In the genomic region with DNA sequence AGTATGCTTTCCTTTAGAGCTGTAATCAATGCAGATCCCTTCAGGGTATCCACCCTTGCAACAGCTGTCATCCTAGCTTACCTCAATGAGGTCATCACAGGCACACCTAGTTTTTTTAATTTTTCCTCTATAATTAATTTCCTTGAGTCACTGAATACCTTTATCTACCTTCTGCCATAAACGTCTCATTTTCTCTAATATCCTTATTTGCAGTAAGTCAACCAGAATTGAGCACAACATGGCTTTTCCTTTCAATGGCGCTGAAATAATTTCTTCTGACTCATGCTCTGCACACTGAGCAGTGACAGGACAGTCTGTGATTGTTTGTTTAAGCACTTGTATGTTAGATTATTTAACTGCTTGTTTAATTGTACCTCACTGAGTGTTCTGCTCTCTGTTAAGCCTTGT, we compare ENCODE assay signal across 14 cellular contexts. TPM values are rescaled to one million over a fixed set of nuclear protein-coding genes. Genes with fewer than 3 reads are reported as not detected.
DNase-seq lines count a peak whose midpoint lies in the region; ATAC-seq, FAIRE-seq and TF ChIP-seq lines count a peak whose summit lies in the region.
"Had no signal": no experiment of that assay in that cellular context is flagged by ENCODE, and none has a peak within 500 bp of the region (broad histone marks: within the 10 kb centered on the region; RNA-seq: fewer than 3 reads in every experiment).

No MANE protein-coding gene starts in this region.

- no peaks in the 10 kb centered on the region for H3K27me3 ChIP-seq in pancreas

- no peak for FAIRE-seq in pancreas (lab: Jason Lieb, UNC)
- FAIRE-seq: D721Med had no signal

- H3K9me3 ChIP-seq in pancreas = no peaks in the 10 kb centered on the region

- peaks cover 21% of the 10 kb centered on the region for H3K4me1 Mint-ChIP-seq in chondrocyte (ENCODE audit: low read depth)
- H3K4me1 Mint-ChIP-seq: T-helper 17 cell had no signal

- intact Hi-C loops in pancreas (cut with DNase I) = no loop called here

- H3K36me3 Mint-ChIP-seq in chondrocyte (ENCODE audit: low read depth) = no peaks in the 10 kb centered on the region

- H3K4me3 Mint-ChIP-seq in chondrocyte (ENCODE audit: unreplicated experiment) = no peak overlapping the region
- H3K4me3 Mint-ChIP-seq: stimulated activated naive CD8-positive, alpha-beta T cell treated with anti-CD3 and anti-CD28 coated beads, Interleukin-15, Interleukin-2, amounts not matched to agents 100 ng/mL and 50 ng/mL, for 24 hours; T-helper 17 cell had no signal

- TF ChIP-seq CTCF in chondrocyte (IDR thresholded peaks at IDR 0.05) = no peak
- TF ChIP-seq CTCF in pancreas (IDR thresholded peaks at IDR 0.05) = no peak

- H3K27ac Mint-ChIP-seq in chondrocyte (ENCODE audit: unreplicated experiment) = peak overlapping the region; percentile 47
- H3K27ac Mint-ChIP-seq: stimulated activated naive CD8-positive, alpha-beta T cell treated with anti-CD3 and anti-CD28 coated beads, Interleukin-15, Interleukin-2, amounts not matched to agents 100 ng/mL and 50 ng/mL, for 24 hours; T-helper 17 cell had no signal

- no peaks in the 10 kb centered on the region for H3K27me3 Mint-ChIP-seq in chondrocyte (ENCODE audit: low read depth)

- H3K36me3 ChIP-seq in pancreas = no peaks in the 10 kb centered on the region

- H3K4me3 ChIP-seq in pancreas = no peak overlapping the region

- WGBS in pancreas, 2 donors = 15 to 16% methylated on average over 2 of the region's 2 CpGs

- H3K9me3 Mint-ChIP-seq in chondrocyte (ENCODE audit: low read depth) = peaks cover 18% of the 10 kb centered on the region
- H3K9me3 Mint-ChIP-seq: stimulated activated naive CD8-positive, alpha-beta T cell treated with anti-CD3 and anti-CD28 coated beads, Interleukin-15, Interleukin-2, amounts not matched to agents 100 ng/mL and 50 ng/mL, for 24 hours had no signal

- peak; percentile 21 for DNase-seq in HCEC 1CT
- DNase-seq in NCI-H2171 (lab: John Stamatoyannopoulos, UW) = peak; percentile 67
- DNase-seq in chondrocyte (ENCODE audit: low spot score) = no peak
- peak in 1 of 6 donors; percentile 14 for DNase-seq in pancreas
- no peak for DNase-seq in activated CD4-positive, CD25-positive, alpha-beta regulatory T cell treated with anti-CD3 and anti-CD28 coated beads, Interleukin-2, amount 50 U/mL, for 72 hours
- no peak for DNase-seq in midbrain (lab: John Stamatoyannopoulos, UW)
- no peak for DNase-seq in iPS-NIHi11 (ENCODE audit: low spot score)
- no peak for DNase-seq in stimulated activated CD4-positive, alpha-beta T cell treated with anti-CD3 and anti-CD28 coated beads, Interleukin-4, amount 100 ng/mL, for 24 hours
- DNase-seq: caudate nucleus, GOT3, NCI-H2227 treated with DMSO at 0.1 percent for 48 hours, T-helper 17 cell had no signal

- ATAC-seq in pancreas = peak; percentile 90 to 97 (median 96)
- ATAC-seq: T-helper 17 cell had no signal

- peaks cover 0 to 16% (median 4%) of the 10 kb centered on the region in 3 donors for H3K4me1 ChIP-seq in pancreas

- H3K27ac ChIP-seq in pancreas = peak overlapping the region in 1 of 4 donors; percentile 1

RNA-seq across cellular contexts. Expression of gene ETAA1, which starts 49.4 kb away (rescaled TPM):
- total RNA-seq in chondrocyte (10.2 to 14.8 TPM (median 11.2 TPM) in 3 replicates), pancreas (1 to 10 TPM; 5.1 to 8.4 (median 6.4) TPM)
- polyA plus RNA-seq in pancreas = 1 to 10 TPM; 5.9 to 7.8 TPM

Comparison
In these comparisons a context has a peak if more than half of its experiments do, and no peak if none do; other contexts are left out.
1. DNase-seq: peak in HCEC 1CT (single experiment) and NCI-H2171 (single experiment); none in chondrocyte (single experiment), activated CD4-positive, CD25-positive, alpha-beta regulatory T cell treated with anti-CD3 and anti-CD28 coated beads, Interleukin-2, amount 50 U/mL, for 72 hours (single experiment), midbrain (single experiment), iPS-NIHi11 (single experiment) and stimulated activated CD4-positive, alpha-beta T cell treated with anti-CD3 and anti-CD28 coated beads, Interleukin-4, amount 100 ng/mL, for 24 hours (single experiment).